ENCODE assay signal across 8 cellular contexts in genomic region chr9:33170464-33171156, GRCh38. TPM values are rescaled to one million over a fixed set of nuclear protein-coding genes. Genes with fewer than 3 reads are reported as not detected.
DNase-seq lines count a peak whose midpoint lies in the region; ATAC-seq and TF ChIP-seq lines count a peak whose summit lies in the region.

No MANE protein-coding gene starts in this region.

- ATAC-seq in HG03097 (IDR thresholded peaks at IDR 0.05; ENCODE audit: low FRiP score, unreplicated experiment) (no peak), GM21825 (IDR thresholded peaks at IDR 0.05; ENCODE audit: unreplicated experiment) (no peak)

- H3K4me3 Mint-ChIP-seq in activated T-helper 2 cell treated with anti-CD3 and anti-CD28 coated beads, Interferon-gamma antibody, Interleukin-2, Interleukin-4, amounts not matched to agents 10 μg/mL and 5 μg/mL and 100 μg/mL, durations not matched to agents 14 hours and 24 hours and 36 hours (ENCODE audit: low read depth): no peak overlapping the region
- H3K4me3 Mint-ChIP-seq in immature natural killer cell: no peak overlapping the region

- H3K4me3 ChIP-seq in suprapubic skin: no peak overlapping the region

- peaks cover 31% of the 10 kb centered on the region for H3K4me1 Mint-ChIP-seq in activated T-helper 2 cell treated with anti-CD3 and anti-CD28 coated beads, Interferon-gamma antibody, Interleukin-2, Interleukin-4, amounts not matched to agents 10 μg/mL and 5 μg/mL and 100 μg/mL, durations not matched to agents 14 hours and 24 hours and 36 hours (ENCODE audit: low read depth)
- peaks cover 27 to 29% of the 10 kb centered on the region in 2 donors for H3K4me1 Mint-ChIP-seq in immature natural killer cell

- DNase-seq in activated effector memory CD4-positive, alpha-beta T cell treated with anti-CD3 and anti-CD28 coated beads, Interleukin-2, amount 50 U/mL, for 16 hours: peak; percentile 76
- no peak for DNase-seq in activated effector memory CD4-positive, alpha-beta T cell treated with Interleukin-2 at 50 U/mL for 16 hours
- DNase-seq in NCI-H446 (lab: John Stamatoyannopoulos, UW): peak; percentile 40 to 72
- DNase-seq in activated T-helper 2 cell treated with anti-CD3 and anti-CD28 coated beads, Interferon-gamma antibody, Interleukin-2, Interleukin-4, amounts not matched to agents 10 μg/mL and 5 μg/mL and 100 μg/mL, durations not matched to agents 14 hours and 24 hours and 36 hours (ENCODE audit: low spot score): peak; percentile 30
- peak; percentile 41 to 53 (median 51) for DNase-seq in immature natural killer cell
- peak in 1 of 2 donors; percentile 84 for DNase-seq in suprapubic skin (ENCODE audit: low spot score in 2 of 2)

- TF ChIP-seq EP300 in suprapubic skin (IDR thresholded peaks at IDR 0.05): no peak

- H3K27ac ChIP-seq in suprapubic skin: no peak overlapping the region

- peak; percentile 25 to 32 for TF ChIP-seq CTCF in suprapubic skin (IDR thresholded peaks at IDR 0.05)

- WGBS in suprapubic skin: 66% methylated on average over 10 of the region's 10 CpGs

- no peaks in the 10 kb centered on the region for H3K27me3 Mint-ChIP-seq in activated T-helper 2 cell treated with anti-CD3 and anti-CD28 coated beads, Interferon-gamma antibody, Interleukin-2, Interleukin-4, amounts not matched to agents 10 μg/mL and 5 μg/mL and 100 μg/mL, durations not matched to agents 14 hours and 24 hours and 36 hours (ENCODE audit: low read depth)
- peaks cover 10 to 19% (median 16%) of the 10 kb centered on the region in 3 donors for H3K27me3 Mint-ChIP-seq in immature natural killer cell (ENCODE audit: low read depth in 3 of 3)

- H3K36me3 ChIP-seq in suprapubic skin: no peaks in the 10 kb centered on the region

- intact Hi-C loops in activated T-helper 2 cell treated with anti-CD3 and anti-CD28 coated beads, Interferon-gamma antibody, Interleukin-2, Interleukin-4, amounts not matched to agents 10 μg/mL and 5 μg/mL and 100 μg/mL, durations not matched to agents 14 hours and 24 hours and 36 hours (cut with micrococcal nuclease): loop anchor here (1.0 kb wide), 1 partner anchor 89 kb away; no protein-coding TSS in a partner anchor

- H3K27ac Mint-ChIP-seq in activated T-helper 2 cell treated with anti-CD3 and anti-CD28 coated beads, Interferon-gamma antibody, Interleukin-2, Interleukin-4, amounts not matched to agents 10 μg/mL and 5 μg/mL and 100 μg/mL, durations not matched to agents 14 hours and 24 hours and 36 hours: peak overlapping the region; percentile 57
- peak overlapping the region in 5 of 6 donors; percentile 4 to 81 (median 55) for H3K27ac Mint-ChIP-seq in immature natural killer cell

- no peaks in the 10 kb centered on the region for H3K9me3 Mint-ChIP-seq in activated T-helper 2 cell treated with anti-CD3 and anti-CD28 coated beads, Interferon-gamma antibody, Interleukin-2, Interleukin-4, amounts not matched to agents 10 μg/mL and 5 μg/mL and 100 μg/mL, durations not matched to agents 14 hours and 24 hours and 36 hours
- no peaks in the 10 kb centered on the region for H3K9me3 Mint-ChIP-seq in immature natural killer cell

- H3K4me1 ChIP-seq in suprapubic skin: peaks cover 18% of the 10 kb centered on the region

- no peaks in the 10 kb centered on the region for H3K27me3 ChIP-seq in suprapubic skin

- H3K36me3 Mint-ChIP-seq in activated T-helper 2 cell treated with anti-CD3 and anti-CD28 coated beads, Interferon-gamma antibody, Interleukin-2, Interleukin-4, amounts not matched to agents 10 μg/mL and 5 μg/mL and 100 μg/mL, durations not matched to agents 14 hours and 24 hours and 36 hours (ENCODE audit: low read depth): peaks cover 4% of the 10 kb centered on the region
- peaks cover 0 to 3% (median 0%) of the 10 kb centered on the region in 3 donors for H3K36me3 Mint-ChIP-seq in immature natural killer cell

- H3K9me3 ChIP-seq in suprapubic skin: no peaks in the 10 kb centered on the region

- no peak for TF ChIP-seq POLR2A in suprapubic skin (IDR thresholded peaks at IDR 0.05)

RNA-seq across cellular contexts. Expression of gene B4GALT1, which starts 3.5 kb away (rescaled TPM):
- 60.6 and 64.0 TPM in 2 replicates for total RNA-seq in activated T-helper 2 cell treated with anti-CD3 and anti-CD28 coated beads, Interferon-gamma antibody, Interleukin-2, Interleukin-4, amounts not matched to agents 10 μg/mL and 5 μg/mL and 100 μg/mL, durations not matched to agents 14 hours and 24 hours and 36 hours
- 10 to 100 TPM; 21.7 to 49.2 (median 44.2) TPM for polyA plus RNA-seq in immature natural killer cell
- total RNA-seq in suprapubic skin: 10 to 100 TPM; 45.1 to 68.7 (median 53.5) TPM
